Comparison of ENCODE assay signal across 1 cellular context in genomic region chr6:43286995-43287716, GRCh38.
TF ChIP-seq lines count a peak whose summit lies in the region.

No MANE protein-coding gene starts in this region.

TF ChIP-seq in SK-N-SH, 30 proteins besides CTCF, POLR2A, EP300 and RAD21 (continued from another document):
- TF ChIP-seq MAX (IDR thresholded peaks at IDR 0.05; ENCODE audit: low read depth) (no peak), JUND (IDR thresholded peaks at IDR 0.05) (no peak), ELF1 (IDR thresholded peaks at IDR 0.05) (no peak), MEF2A (IDR thresholded peaks at IDR 0.05; ENCODE audit: borderline replicate concordance, low read depth) (no peak)
